15 cellular contexts compared by ENCODE assay signal in the genomic region with DNA sequence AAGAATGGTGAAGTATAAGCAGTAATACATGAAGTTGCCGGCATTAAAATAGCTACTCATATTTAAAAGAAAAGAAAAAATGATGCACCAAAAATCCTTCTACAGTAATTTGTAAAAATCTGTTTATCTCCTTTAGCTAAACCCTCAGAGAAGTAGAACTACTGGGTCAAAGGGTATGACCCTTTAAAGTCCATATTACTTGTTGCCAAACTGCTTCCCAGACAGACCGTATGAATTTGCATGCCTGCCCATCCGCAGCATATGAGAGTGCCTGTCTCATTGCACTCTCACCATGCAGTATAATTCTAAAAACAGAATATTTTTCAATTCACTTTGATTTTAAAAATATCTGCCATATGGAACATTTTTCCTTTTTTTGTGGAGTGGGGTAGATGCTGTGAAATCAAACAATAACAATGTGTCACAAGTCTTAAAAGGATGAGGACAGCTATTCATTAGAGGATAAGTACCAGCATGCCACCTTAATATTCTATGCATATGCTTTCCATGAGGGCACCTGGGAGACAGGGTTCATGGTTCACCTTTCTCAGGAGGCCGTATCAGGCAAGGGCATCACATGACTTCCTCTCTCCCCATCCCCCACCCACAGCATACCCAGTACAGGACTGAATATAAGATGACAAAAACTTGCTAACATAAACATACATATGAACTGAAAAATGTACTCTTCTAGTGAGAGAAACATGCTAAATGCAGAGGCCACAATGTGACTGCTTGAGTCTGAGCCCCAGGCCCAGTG. TPM values are rescaled to one million over a fixed set of nuclear protein-coding genes. Genes with fewer than 3 reads are reported as not detected.
DNase-seq lines count a peak whose midpoint lies in the region; ATAC-seq and TF ChIP-seq lines count a peak whose summit lies in the region.
"Had no signal": no experiment of that assay in that cellular context is flagged by ENCODE, and none has a peak within 500 bp of the region (broad histone marks: within the 10 kb centered on the region; RNA-seq: fewer than 3 reads in every experiment).

No MANE protein-coding gene starts in this region.

- no peaks in the 10 kb centered on the region for H3K36me3 ChIP-seq in hepatocyte (replicated peaks; ENCODE audit: insufficient read depth, low read depth)
- peaks cover 0 to 20% (median 0%) of the 10 kb centered on the region in 9 donors for H3K36me3 ChIP-seq in heart right ventricle
- H3K36me3 ChIP-seq: thyroid gland had no signal

- CTCF ChIA-PET in activated naive CD4-positive, alpha-beta T cell treated with anti-CD3 and anti-CD28 coated beads for 36 hours (lab: Charles Lee) = interaction anchor here (0.6 to 1.1 kb wide), 3 partner anchors 9 to 235 kb away, joined by 3 to 4 read pairs (median 3); no protein-coding TSS in a partner anchor
- CTCF ChIA-PET in T-cell (lab: Charles Lee) = interaction anchor here (0.6 to 1.7 kb wide), 5 partner anchors 70 to 639 kb away, joined by 3 to 5 read pairs (median 3); no protein-coding TSS in a partner anchor

- H3K4me3 ChIP-seq in hepatocyte (no peak overlapping the region), heart right ventricle (no peak overlapping the region)
- H3K4me3 ChIP-seq: thyroid gland had no signal

- intact Hi-C loops in activated naive CD4-positive, alpha-beta T cell treated with anti-CD3 and anti-CD28 coated beads for 36 hours (cut with micrococcal nuclease) = no loop called here
- intact Hi-C loops in heart right ventricle (cut with DNase I) = loop anchor here in 5 of 10 donors (5.0 to 10.0 kb wide), 4 partner anchors 71 to 221 kb away; no protein-coding TSS in a partner anchor

- no peak for TF ChIP-seq CTCF in hepatocyte (IDR thresholded peaks at IDR 0.05; ENCODE audit: poor library complexity)
- TF ChIP-seq CTCF in foreskin keratinocyte (conservative IDR thresholded peaks at IDR 0.05) = no peak
- no peak for TF ChIP-seq CTCF in heart right ventricle (IDR thresholded peaks at IDR 0.05)

- peaks cover 13% of the 10 kb centered on the region for H3K4me1 Mint-ChIP-seq in activated naive CD4-positive, alpha-beta T cell treated with anti-CD3 and anti-CD28 coated beads for 36 hours (ENCODE audit: low read depth)
- H3K4me1 Mint-ChIP-seq in T-cell = peaks cover 13 to 17% (median 16%) of the 10 kb centered on the region in 3 donors

- H3K4me1 ChIP-seq in hepatocyte (ENCODE audit: insufficient read depth) (no peaks in the 10 kb centered on the region), foreskin keratinocyte (no peaks in the 10 kb centered on the region), heart right ventricle (no peaks in the 10 kb centered on the region)
- H3K4me1 ChIP-seq: thyroid gland had no signal

- peak; percentile 38 for DNase-seq in activated naive CD4-positive, alpha-beta T cell treated with anti-CD3 and anti-CD28 coated beads for 36 hours
- no peak for DNase-seq in activated naive CD4-positive, alpha-beta T cell treated with anti-CD3 and anti-CD28 coated beads, Interleukin-2, amount 50 U/mL, for 16 hours
- DNase-seq in T-cell = peak in 10 of 34 experiments; percentile 0 to 30 (median 7)
- peak; percentile 48 for DNase-seq in hepatocyte (ENCODE audit: low spot score)
- DNase-seq in foreskin keratinocyte = no peak
- DNase-seq in DMS153 (lab: John Stamatoyannopoulos, UW) = no peak
- DNase-seq in heart right ventricle = no peak
- DNase-seq: NCI-H1930; NCI-H748 treated with DMSO at 0.1 percent for 48 hours; stimulated activated CD4-positive, alpha-beta T cell treated with anti-CD3 and anti-CD28 coated beads, Interleukin-2, amount 100 ng/mL, for 24 hours; thyroid gland had no signal

- no peaks in the 10 kb centered on the region for H3K9me3 Mint-ChIP-seq in activated naive CD4-positive, alpha-beta T cell treated with anti-CD3 and anti-CD28 coated beads for 36 hours
- H3K9me3 Mint-ChIP-seq in T-cell = no peaks in the 10 kb centered on the region
- H3K9me3 Mint-ChIP-seq: activated T-helper 17 cell treated with anti-CD3 and anti-CD28 coated beads, Interleukin-2, amount 50 U/mL, for 72 hours had no signal

- no peaks in the 10 kb centered on the region for H4K20me1 ChIP-seq in hepatocyte (ENCODE audit: insufficient read depth, poor library complexity, severe bottlenecking)

- H3K27ac Mint-ChIP-seq in activated naive CD4-positive, alpha-beta T cell treated with anti-CD3 and anti-CD28 coated beads for 36 hours = peak overlapping the region; percentile 56
- H3K27ac Mint-ChIP-seq in T-cell = peak overlapping the region; percentile 28 to 57
- H3K27ac Mint-ChIP-seq: activated T-helper 17 cell treated with anti-CD3 and anti-CD28 coated beads, Interleukin-2, amount 50 U/mL, for 72 hours had no signal

- POLR2A ChIA-PET in T-cell (lab: Charles Lee) = interaction anchor here in 1 of 2 donors (0.5 kb wide), 1 partner anchor 74 kb away, joined by 5 read pairs; no protein-coding TSS in a partner anchor

- WGBS in hepatocyte (ENCODE audit: low lambda C conversion rate, missing lambda C conversion rate) = 83% methylated on average over 4 of the region's 4 CpGs
- WGBS in heart right ventricle, 2 donors = 67 to 72% methylated on average over 4 of the region's 4 CpGs

- no peaks in the 10 kb centered on the region for H3K9me2 ChIP-seq in hepatocyte (replicated peaks; ENCODE audit: insufficient read depth)

- no peak overlapping the region for H3K27ac ChIP-seq in hepatocyte
- H3K27ac ChIP-seq in temporal lobe (ENCODE audit: low read depth, low read length) = peak overlapping the region; percentile 63
- H3K27ac ChIP-seq in foreskin keratinocyte = no peak overlapping the region
- no peak overlapping the region for H3K27ac ChIP-seq in heart right ventricle
- H3K27ac ChIP-seq: thyroid gland had no signal

- no peak overlapping the region for H3K4me2 ChIP-seq in hepatocyte

- no peaks in the 10 kb centered on the region for H3K27me3 Mint-ChIP-seq in activated naive CD4-positive, alpha-beta T cell treated with anti-CD3 and anti-CD28 coated beads for 36 hours (ENCODE audit: low read depth)
- H3K27me3 Mint-ChIP-seq in T-cell = peaks cover 0 to 4% of the 10 kb centered on the region in 2 donors
- H3K27me3 Mint-ChIP-seq: activated T-helper 17 cell treated with anti-CD3 and anti-CD28 coated beads, Interleukin-2, amount 50 U/mL, for 72 hours had no signal

- no peak overlapping the region for H3K4me3 Mint-ChIP-seq in activated naive CD4-positive, alpha-beta T cell treated with anti-CD3 and anti-CD28 coated beads for 36 hours
- no peak overlapping the region for H3K4me3 Mint-ChIP-seq in T-cell
- H3K4me3 Mint-ChIP-seq: activated T-helper 17 cell treated with anti-CD3 and anti-CD28 coated beads, Interleukin-2, amount 50 U/mL, for 72 hours had no signal

- ATAC-seq in T-cell (replicated peaks in 1 of 4) (peak in 2 of 4 experiments; percentile 52 to 55), foreskin keratinocyte (no peak), heart right ventricle (no peak)
- ATAC-seq: activated T-helper 17 cell treated with anti-CD3 and anti-CD28 coated beads, Interleukin-2, amount 50 U/mL, for 72 hours had no signal

- H3K27me3 ChIP-seq in hepatocyte (no peaks in the 10 kb centered on the region), foreskin keratinocyte (no peaks in the 10 kb centered on the region), heart right ventricle (no peaks in the 10 kb centered on the region)
- H3K27me3 ChIP-seq: thyroid gland had no signal

- H3K9me3 ChIP-seq in hepatocyte (ENCODE audit: low read depth) (no peaks in the 10 kb centered on the region), heart right ventricle (no peaks in the 10 kb centered on the region)
- H3K9me3 ChIP-seq: thyroid gland had no signal

- no peak overlapping the region for H2AFZ ChIP-seq in hepatocyte

- H3K36me3 Mint-ChIP-seq in activated naive CD4-positive, alpha-beta T cell treated with anti-CD3 and anti-CD28 coated beads for 36 hours (ENCODE audit: low read depth) = peaks cover 7% of the 10 kb centered on the region
- peaks cover 4% of the 10 kb centered on the region for H3K36me3 Mint-ChIP-seq in T-cell

- H3K79me2 ChIP-seq in hepatocyte = peaks cover under 1% of the 10 kb centered on the region

RNA-seq across cellular contexts. Expression of gene ZDHHC9, which starts 17.8 kb away (rescaled TPM):
- total RNA-seq in activated naive CD4-positive, alpha-beta T cell treated with anti-CD3 and anti-CD28 coated beads for 36 hours = 1 to 10 TPM; 7.1 TPM
- total RNA-seq in T-cell (1 to 10 TPM; 3.3 to 7.9 (median 7.3) TPM), hepatocyte (48.6 and 49.8 TPM in 2 replicates), temporal lobe (18.2 TPM), foreskin keratinocyte (18.9 and 23.0 TPM in 2 replicates), heart right ventricle (10 to 100 TPM in 7 of 10 donors, 1 to 10 TPM in 3; 8.3 to 22.8 (median 11.4) TPM)
- polyA plus RNA-seq in hepatocyte (48.6 and 49.9 TPM in 2 replicates), foreskin keratinocyte (15.7 and 17.7 TPM in 2 replicates), heart right ventricle (10 to 100 TPM in 1 of 2 donors, 1 to 10 TPM in 1; 4.2 to 20.0 TPM)

RNA-seq across cellular contexts. Expression of gene SASH3, which starts 46.2 kb away (rescaled TPM):
- 10 to 100 TPM; 90.3 to 98.7 TPM for total RNA-seq in activated naive CD4-positive, alpha-beta T cell treated with anti-CD3 and anti-CD28 coated beads for 36 hours
- 100 to 1,000 TPM; 102 to 163 (median 142) TPM for total RNA-seq in T-cell
- 0.67 and 0.76 TPM in 2 replicates for total RNA-seq in hepatocyte
- 0.31 and 0.96 TPM in 2 replicates for polyA plus RNA-seq in hepatocyte
- total RNA-seq in temporal lobe = 0.49 TPM
- not detected in 2 replicates for total RNA-seq in foreskin keratinocyte
- not detected in 2 replicates for polyA plus RNA-seq in foreskin keratinocyte
- 10 to 100 TPM in 1 of 10 donors, 1 to 10 TPM in 6, under 1 TPM in 3; 0.57 to 15.3 (median 2.3) TPM for total RNA-seq in heart right ventricle
- polyA plus RNA-seq in heart right ventricle = 1 to 10 TPM in 1 of 2 donors, under 1 TPM in 1; 0.88 to 1.9 TPM
- total RNA-seq: fibroblast of lung had no signal
- polyA plus RNA-seq: fibroblast of lung, neural cell had no signal

Comparison
In these comparisons a context has a peak if more than half of its experiments do, and no peak if none do; other contexts are left out.
1. DNase-seq: peak in activated naive CD4-positive, alpha-beta T cell treated with anti-CD3 and anti-CD28 coated beads for 36 hours (single experiment) and hepatocyte (single experiment); none in activated naive CD4-positive, alpha-beta T cell treated with anti-CD3 and anti-CD28 coated beads, Interleukin-2, amount 50 U/mL, for 16 hours (single experiment), foreskin keratinocyte (0 of 2), DMS153 (single experiment) and heart right ventricle (0 of 2).
2. RNA of gene SASH3, which starts 46.2 kb away (total RNA-seq): 102 to 163 TPM in T-cell and 90.3 to 98.7 TPM in activated naive CD4-positive, alpha-beta T cell treated with anti-CD3 and anti-CD28 coated beads for 36 hours; 0.57 to 15.3 TPM in heart right ventricle, 0.67 to 0.76 TPM in hepatocyte, 0.49 TPM in temporal lobe (single experiment) and not detected in foreskin keratinocyte; every median in the first group is over 4 times any median in the second.